1 cellular context compared by ENCODE assay signal in the genomic region with DNA sequence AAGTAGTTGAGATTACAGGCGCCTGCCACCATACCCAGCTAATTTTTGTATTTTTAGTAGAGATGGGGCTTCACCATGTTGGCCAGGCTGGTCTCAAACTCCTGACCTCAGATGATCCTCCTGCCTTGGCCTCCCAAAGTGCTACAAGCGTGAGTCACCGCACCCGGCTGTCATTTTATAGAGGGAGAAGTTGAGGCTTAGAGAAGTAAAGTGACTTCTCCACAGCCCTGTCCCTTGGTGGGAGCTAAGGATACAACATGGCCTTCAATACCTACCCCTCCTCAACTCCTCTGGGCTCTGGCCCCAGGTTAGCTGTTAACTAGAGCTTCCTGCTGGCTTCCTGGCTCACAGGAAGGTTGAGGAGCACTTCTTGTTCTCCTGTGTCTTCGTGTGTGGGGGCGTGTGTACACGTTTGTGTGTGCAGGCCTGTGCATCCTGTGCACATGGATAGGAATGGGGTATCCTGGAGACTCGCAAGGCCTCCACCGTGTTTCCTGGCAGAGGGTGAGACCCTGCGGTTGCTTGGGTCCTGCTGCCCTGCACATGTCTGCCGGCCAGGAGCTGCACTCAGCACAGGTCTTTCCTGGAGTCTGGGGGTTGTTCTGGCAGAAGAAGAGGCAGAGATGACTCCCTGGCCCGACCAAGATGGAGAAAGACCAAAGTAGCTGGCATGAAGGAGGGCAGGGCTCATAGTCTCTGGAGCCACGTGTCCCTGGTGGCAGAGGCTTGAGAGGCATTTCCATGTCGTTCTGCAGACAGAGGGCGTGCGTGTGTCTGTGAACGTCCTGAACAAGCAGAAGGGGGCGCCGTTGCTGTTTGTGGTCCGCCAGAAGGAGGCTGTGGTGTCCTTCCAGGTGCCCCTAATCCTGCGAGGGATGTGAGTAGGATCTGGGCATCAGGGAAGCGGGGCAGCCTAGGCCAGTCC.
TF ChIP-seq lines count a peak whose summit lies in the region.

No MANE protein-coding gene starts in this region.

TF ChIP-seq in GM12878, 131 proteins besides CTCF, POLR2A, EP300 and RAD21 (continues in another document):
- TF ChIP-seq, protein P1, sequence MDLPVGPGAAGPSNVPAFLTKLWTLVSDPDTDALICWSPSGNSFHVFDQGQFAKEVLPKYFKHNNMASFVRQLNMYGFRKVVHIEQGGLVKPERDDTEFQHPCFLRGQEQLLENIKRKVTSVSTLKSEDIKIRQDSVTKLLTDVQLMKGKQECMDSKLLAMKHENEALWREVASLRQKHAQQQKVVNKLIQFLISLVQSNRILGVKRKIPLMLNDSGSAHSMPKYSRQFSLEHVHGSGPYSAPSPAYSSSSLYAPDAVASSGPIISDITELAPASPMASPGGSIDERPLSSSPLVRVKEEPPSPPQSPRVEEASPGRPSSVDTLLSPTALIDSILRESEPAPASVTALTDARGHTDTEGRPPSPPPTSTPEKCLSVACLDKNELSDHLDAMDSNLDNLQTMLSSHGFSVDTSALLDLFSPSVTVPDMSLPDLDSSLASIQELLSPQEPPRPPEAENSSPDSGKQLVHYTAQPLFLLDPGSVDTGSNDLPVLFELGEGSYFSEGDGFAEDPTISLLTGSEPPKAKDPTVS (IDR thresholded peaks at IDR 0.05; ENCODE audit: low read depth, low read length), result no peak
- no peak for TF ChIP-seq CHD4 (IDR thresholded peaks at IDR 0.05)
- TF ChIP-seq SRF (IDR thresholded peaks at IDR 0.05; ENCODE audit: low read depth in 2 of 2, low read length in 2 of 2), result no peak
- TF ChIP-seq ZNF384 (IDR thresholded peaks at IDR 0.05; ENCODE audit: borderline replicate concordance, low read depth, low read length), result no peak
- no peak for TF ChIP-seq RB1 (IDR thresholded peaks at IDR 0.05; ENCODE audit: borderline replicate concordance)
- TF ChIP-seq, protein P2, sequence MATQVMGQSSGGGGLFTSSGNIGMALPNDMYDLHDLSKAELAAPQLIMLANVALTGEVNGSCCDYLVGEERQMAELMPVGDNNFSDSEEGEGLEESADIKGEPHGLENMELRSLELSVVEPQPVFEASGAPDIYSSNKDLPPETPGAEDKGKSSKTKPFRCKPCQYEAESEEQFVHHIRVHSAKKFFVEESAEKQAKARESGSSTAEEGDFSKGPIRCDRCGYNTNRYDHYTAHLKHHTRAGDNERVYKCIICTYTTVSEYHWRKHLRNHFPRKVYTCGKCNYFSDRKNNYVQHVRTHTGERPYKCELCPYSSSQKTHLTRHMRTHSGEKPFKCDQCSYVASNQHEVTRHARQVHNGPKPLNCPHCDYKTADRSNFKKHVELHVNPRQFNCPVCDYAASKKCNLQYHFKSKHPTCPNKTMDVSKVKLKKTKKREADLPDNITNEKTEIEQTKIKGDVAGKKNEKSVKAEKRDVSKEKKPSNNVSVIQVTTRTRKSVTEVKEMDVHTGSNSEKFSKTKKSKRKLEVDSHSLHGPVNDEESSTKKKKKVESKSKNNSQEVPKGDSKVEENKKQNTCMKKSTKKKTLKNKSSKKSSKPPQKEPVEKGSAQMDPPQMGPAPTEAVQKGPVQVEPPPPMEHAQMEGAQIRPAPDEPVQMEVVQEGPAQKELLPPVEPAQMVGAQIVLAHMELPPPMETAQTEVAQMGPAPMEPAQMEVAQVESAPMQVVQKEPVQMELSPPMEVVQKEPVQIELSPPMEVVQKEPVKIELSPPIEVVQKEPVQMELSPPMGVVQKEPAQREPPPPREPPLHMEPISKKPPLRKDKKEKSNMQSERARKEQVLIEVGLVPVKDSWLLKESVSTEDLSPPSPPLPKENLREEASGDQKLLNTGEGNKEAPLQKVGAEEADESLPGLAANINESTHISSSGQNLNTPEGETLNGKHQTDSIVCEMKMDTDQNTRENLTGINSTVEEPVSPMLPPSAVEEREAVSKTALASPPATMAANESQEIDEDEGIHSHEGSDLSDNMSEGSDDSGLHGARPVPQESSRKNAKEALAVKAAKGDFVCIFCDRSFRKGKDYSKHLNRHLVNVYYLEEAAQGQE (IDR thresholded peaks at IDR 0.05; ENCODE audit: low read depth, low read length), result no peak
- TF ChIP-seq, protein P3, sequence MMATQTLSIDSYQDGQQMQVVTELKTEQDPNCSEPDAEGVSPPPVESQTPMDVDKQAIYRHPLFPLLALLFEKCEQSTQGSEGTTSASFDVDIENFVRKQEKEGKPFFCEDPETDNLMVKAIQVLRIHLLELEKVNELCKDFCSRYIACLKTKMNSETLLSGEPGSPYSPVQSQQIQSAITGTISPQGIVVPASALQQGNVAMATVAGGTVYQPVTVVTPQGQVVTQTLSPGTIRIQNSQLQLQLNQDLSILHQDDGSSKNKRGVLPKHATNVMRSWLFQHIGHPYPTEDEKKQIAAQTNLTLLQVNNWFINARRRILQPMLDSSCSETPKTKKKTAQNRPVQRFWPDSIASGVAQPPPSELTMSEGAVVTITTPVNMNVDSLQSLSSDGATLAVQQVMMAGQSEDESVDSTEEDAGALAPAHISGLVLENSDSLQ (IDR thresholded peaks at IDR 0.05), result peak; percentile 39; the same call in 1 of the 2 replicates
- TF ChIP-seq IRF4 (IDR thresholded peaks at IDR 0.05; ENCODE audit: low read depth, low read length), result no peak
- peak; percentile 35; the same call in 1 of the 2 replicates for TF ChIP-seq LARP7 (IDR thresholded peaks at IDR 0.05)
- no peak for TF ChIP-seq CBFB (IDR thresholded peaks at IDR 0.05; ENCODE audit: low read depth)
- TF ChIP-seq YBX1 (IDR thresholded peaks at IDR 0.05), result no peak
- TF ChIP-seq, protein P4, sequence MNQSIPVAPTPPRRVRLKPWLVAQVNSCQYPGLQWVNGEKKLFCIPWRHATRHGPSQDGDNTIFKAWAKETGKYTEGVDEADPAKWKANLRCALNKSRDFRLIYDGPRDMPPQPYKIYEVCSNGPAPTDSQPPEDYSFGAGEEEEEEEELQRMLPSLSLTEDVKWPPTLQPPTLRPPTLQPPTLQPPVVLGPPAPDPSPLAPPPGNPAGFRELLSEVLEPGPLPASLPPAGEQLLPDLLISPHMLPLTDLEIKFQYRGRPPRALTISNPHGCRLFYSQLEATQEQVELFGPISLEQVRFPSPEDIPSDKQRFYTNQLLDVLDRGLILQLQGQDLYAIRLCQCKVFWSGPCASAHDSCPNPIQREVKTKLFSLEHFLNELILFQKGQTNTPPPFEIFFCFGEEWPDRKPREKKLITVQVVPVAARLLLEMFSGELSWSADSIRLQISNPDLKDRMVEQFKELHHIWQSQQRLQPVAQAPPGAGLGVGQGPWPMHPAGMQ (IDR thresholded peaks at IDR 0.05; ENCODE audit: borderline replicate concordance), result no peak
- no peak for TF ChIP-seq FOS (IDR thresholded peaks at IDR 0.05; ENCODE audit: borderline replicate concordance, extremely low read depth, insufficient read length)
- TF ChIP-seq IKZF2 (IDR thresholded peaks at IDR 0.05), result 0 out of 4 replicates have a peak, but pooled peaks of 1 of the 2 experiments have one; percentile 25
- no peak for TF ChIP-seq SUPT20H (IDR thresholded peaks at IDR 0.05; ENCODE audit: borderline replicate concordance, control insufficient read depth, low read depth, low read length)
- peak; percentile 76 for TF ChIP-seq RUNX3 (IDR thresholded peaks at IDR 0.05; ENCODE audit: low read length)
- TF ChIP-seq, protein P5, sequence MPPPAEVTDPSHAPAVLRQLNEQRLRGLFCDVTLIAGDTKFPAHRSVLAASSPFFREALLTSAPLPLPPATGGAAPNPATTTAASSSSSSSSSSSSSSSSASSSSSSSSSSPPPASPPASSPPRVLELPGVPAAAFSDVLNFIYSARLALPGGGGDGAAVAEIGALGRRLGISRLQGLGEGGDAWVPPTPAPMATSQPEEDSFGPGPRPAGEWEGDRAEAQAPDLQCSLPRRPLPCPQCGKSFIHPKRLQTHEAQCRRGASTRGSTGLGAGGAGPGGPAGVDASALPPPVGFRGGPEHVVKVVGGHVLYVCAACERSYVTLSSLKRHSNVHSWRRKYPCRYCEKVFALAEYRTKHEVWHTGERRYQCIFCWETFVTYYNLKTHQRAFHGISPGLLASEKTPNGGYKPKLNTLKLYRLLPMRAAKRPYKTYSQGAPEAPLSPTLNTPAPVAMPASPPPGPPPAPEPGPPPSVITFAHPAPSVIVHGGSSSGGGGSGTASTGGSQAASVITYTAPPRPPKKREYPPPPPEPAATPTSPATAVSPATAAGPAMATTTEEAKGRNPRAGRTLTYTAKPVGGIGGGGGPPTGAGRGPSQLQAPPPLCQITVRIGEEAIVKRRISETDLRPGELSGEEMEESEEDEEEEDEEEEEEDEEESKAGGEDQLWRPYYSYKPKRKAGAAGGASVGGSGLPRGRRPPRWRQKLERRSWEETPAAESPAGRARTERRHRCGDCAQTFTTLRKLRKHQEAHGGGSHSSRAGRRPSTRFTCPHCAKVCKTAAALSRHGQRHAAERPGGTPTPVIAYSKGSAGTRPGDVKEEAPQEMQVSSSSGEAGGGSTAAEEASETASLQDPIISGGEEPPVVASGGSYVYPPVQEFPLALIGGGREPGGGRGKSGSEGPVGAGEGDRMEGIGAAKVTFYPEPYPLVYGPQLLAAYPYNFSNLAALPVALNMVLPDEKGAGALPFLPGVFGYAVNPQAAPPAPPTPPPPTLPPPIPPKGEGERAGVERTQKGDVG (CRISPR knock-in tag; IDR thresholded peaks at IDR 0.05), result no peak
- peak; percentile 34 for TF ChIP-seq RELA (IDR thresholded peaks at IDR 0.05; ENCODE audit: borderline replicate concordance, partially characterized antibody)
- TF ChIP-seq, protein P6, sequence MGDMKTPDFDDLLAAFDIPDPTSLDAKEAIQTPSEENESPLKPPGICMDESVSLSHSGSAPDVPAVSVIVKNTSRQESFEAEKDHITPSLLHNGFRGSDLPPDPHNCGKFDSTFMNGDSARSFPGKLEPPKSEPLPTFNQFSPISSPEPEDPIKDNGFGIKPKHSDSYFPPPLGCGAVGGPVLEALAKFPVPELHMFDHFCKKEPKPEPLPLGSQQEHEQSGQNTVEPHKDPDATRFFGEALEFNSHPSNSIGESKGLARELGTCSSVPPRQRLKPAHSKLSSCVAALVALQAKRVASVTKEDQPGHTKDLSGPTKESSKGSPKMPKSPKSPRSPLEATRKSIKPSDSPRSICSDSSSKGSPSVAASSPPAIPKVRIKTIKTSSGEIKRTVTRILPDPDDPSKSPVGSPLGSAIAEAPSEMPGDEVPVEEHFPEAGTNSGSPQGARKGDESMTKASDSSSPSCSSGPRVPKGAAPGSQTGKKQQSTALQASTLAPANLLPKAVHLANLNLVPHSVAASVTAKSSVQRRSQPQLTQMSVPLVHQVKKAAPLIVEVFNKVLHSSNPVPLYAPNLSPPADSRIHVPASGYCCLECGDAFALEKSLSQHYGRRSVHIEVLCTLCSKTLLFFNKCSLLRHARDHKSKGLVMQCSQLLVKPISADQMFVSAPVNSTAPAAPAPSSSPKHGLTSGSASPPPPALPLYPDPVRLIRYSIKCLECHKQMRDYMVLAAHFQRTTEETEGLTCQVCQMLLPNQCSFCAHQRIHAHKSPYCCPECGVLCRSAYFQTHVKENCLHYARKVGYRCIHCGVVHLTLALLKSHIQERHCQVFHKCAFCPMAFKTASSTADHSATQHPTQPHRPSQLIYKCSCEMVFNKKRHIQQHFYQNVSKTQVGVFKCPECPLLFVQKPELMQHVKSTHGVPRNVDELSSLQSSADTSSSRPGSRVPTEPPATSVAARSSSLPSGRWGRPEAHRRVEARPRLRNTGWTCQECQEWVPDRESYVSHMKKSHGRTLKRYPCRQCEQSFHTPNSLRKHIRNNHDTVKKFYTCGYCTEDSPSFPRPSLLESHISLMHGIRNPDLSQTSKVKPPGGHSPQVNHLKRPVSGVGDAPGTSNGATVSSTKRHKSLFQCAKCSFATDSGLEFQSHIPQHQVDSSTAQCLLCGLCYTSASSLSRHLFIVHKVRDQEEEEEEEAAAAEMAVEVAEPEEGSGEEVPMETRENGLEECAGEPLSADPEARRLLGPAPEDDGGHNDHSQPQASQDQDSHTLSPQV (IDR thresholded peaks at IDR 0.05), result no peak
- no peak; the same call in 1 of the 2 replicates for TF ChIP-seq HCFC1 (IDR thresholded peaks at IDR 0.05; ENCODE audit: low read length)
- TF ChIP-seq, protein P7, sequence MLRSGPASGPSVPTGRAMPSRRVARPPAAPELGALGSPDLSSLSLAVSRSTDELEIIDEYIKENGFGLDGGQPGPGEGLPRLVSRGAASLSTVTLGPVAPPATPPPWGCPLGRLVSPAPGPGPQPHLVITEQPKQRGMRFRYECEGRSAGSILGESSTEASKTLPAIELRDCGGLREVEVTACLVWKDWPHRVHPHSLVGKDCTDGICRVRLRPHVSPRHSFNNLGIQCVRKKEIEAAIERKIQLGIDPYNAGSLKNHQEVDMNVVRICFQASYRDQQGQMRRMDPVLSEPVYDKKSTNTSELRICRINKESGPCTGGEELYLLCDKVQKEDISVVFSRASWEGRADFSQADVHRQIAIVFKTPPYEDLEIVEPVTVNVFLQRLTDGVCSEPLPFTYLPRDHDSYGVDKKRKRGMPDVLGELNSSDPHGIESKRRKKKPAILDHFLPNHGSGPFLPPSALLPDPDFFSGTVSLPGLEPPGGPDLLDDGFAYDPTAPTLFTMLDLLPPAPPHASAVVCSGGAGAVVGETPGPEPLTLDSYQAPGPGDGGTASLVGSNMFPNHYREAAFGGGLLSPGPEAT (IDR thresholded peaks at IDR 0.05; ENCODE audit: low read depth), result no peak
- TF ChIP-seq SMAD5 (IDR thresholded peaks at IDR 0.05; ENCODE audit: low read depth), result no peak
- no peak for TF ChIP-seq FOXM1 (IDR thresholded peaks at IDR 0.05; ENCODE audit: low read depth, low read length)
- no peak for TF ChIP-seq GATAD2B (conservative IDR thresholded peaks at IDR 0.05; ENCODE audit: low read depth)
- peak; percentile 84; the same call in 1 of the 2 replicates for TF ChIP-seq HDGF (IDR thresholded peaks at IDR 0.05)
- no peak for TF ChIP-seq STAT3 (IDR thresholded peaks at IDR 0.05; ENCODE audit: low read depth, low read length)
- TF ChIP-seq STAT1 (conservative IDR thresholded peaks at IDR 0.05), result no peak
- TF ChIP-seq, protein P8, sequence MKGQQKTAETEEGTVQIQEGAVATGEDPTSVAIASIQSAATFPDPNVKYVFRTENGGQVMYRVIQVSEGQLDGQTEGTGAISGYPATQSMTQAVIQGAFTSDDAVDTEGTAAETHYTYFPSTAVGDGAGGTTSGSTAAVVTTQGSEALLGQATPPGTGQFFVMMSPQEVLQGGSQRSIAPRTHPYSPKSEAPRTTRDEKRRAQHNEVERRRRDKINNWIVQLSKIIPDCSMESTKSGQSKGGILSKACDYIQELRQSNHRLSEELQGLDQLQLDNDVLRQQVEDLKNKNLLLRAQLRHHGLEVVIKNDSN (IDR thresholded peaks at IDR 0.05; ENCODE audit: borderline replicate concordance, extremely low read length, insufficient read depth, low read depth, low read length), result peak; percentile 79
- TF ChIP-seq KAT2A (conservative IDR thresholded peaks at IDR 0.05; ENCODE audit: control insufficient read depth, low read depth, low read length), result no peak
- TF ChIP-seq SUZ12 (IDR thresholded peaks at IDR 0.05; ENCODE audit: unreplicated experiment), result no peak
- no peak for TF ChIP-seq BCL11A (IDR thresholded peaks at IDR 0.05; ENCODE audit: low read depth, low read length)
- no peak for TF ChIP-seq PML (IDR thresholded peaks at IDR 0.05; ENCODE audit: low read length)
- no peak for TF ChIP-seq GABPA (IDR thresholded peaks at IDR 0.05; ENCODE audit: low read depth)
- TF ChIP-seq ZNF207 (IDR thresholded peaks at IDR 0.05; ENCODE audit: borderline replicate concordance), result no peak
- no peak for TF ChIP-seq PAX8 (IDR thresholded peaks at IDR 0.05)
- no peak for TF ChIP-seq TCF3 (IDR thresholded peaks at IDR 0.05; ENCODE audit: borderline replicate concordance, insufficient read depth, low read depth, low read length)
